8 cellular contexts compared by ENCODE assay signal in genomic region chr3:32569540-32570425, GRCh38. TPM values are rescaled to one million over a fixed set of nuclear protein-coding genes. Genes with fewer than 3 reads are reported as not detected.
DNase-seq lines count a peak whose midpoint lies in the region; ATAC-seq and TF ChIP-seq lines count a peak whose summit lies in the region.

No MANE protein-coding gene starts in this region.

- peaks cover 0 to 2% of the 10 kb centered on the region in 2 donors for H3K36me3 Mint-ChIP-seq in activated T-cell treated with anti-CD3 and anti-CD28 coated beads, Interleukin-2, amount 50 U/mL, for 72 hours (ENCODE audit: insufficient read depth in 2 of 2)
- peaks cover 0 to 13% (median 0%) of the 10 kb centered on the region in 3 donors for H3K36me3 Mint-ChIP-seq in naive thymus-derived CD8-positive, alpha-beta T cell

- H3K27ac Mint-ChIP-seq in activated T-cell treated with anti-CD3 and anti-CD28 coated beads, Interleukin-2, amount 50 U/mL, for 72 hours = peak overlapping the region; percentile 95
- peak overlapping the region; percentile 39 to 92 (median 84) for H3K27ac Mint-ChIP-seq in naive thymus-derived CD8-positive, alpha-beta T cell
- peak overlapping the region; percentile 42 to 73 for H3K27ac Mint-ChIP-seq in stimulated activated naive CD8-positive, alpha-beta T cell treated with anti-CD3 and anti-CD28 coated beads, Interleukin-15, amount 100 ng/mL, for 72 hours

- no peak for DNase-seq in AG04449 (ENCODE audit: low read depth, low spot score)
- DNase-seq in NCI-H526 (lab: John Stamatoyannopoulos, UW) = peak; percentile 34 to 79
- peak; percentile 45 to 61 for DNase-seq in activated T-cell treated with anti-CD3 and anti-CD28 coated beads, Interleukin-2, amount 50 U/mL, for 72 hours
- peak; percentile 41 for DNase-seq in fibroblast of peridontal ligament (ENCODE audit: extremely low read depth)
- peak in 6 of 10 donors; percentile 10 to 64 (median 28) for DNase-seq in naive thymus-derived CD8-positive, alpha-beta T cell
- DNase-seq in stimulated activated naive CD8-positive, alpha-beta T cell treated with anti-CD3 and anti-CD28 coated beads, Interleukin-15, amount 100 ng/mL, for 72 hours = peak in 1 of 2 donors; percentile 5

- TF ChIP-seq CTCF in AG04449 (IDR thresholded peaks at IDR 0.05; ENCODE audit: insufficient read depth, low read length, missing control alignments) = no peak

- H3K9me3 Mint-ChIP-seq in activated T-cell treated with anti-CD3 and anti-CD28 coated beads, Interleukin-2, amount 50 U/mL, for 72 hours = no peaks in the 10 kb centered on the region
- no peaks in the 10 kb centered on the region for H3K9me3 Mint-ChIP-seq in naive thymus-derived CD8-positive, alpha-beta T cell
- H3K9me3 Mint-ChIP-seq in stimulated activated naive CD8-positive, alpha-beta T cell treated with anti-CD3 and anti-CD28 coated beads, Interleukin-15, amount 100 ng/mL, for 72 hours = no peaks in the 10 kb centered on the region

- CTCF ChIA-PET in AG04449 (lab: Yijun Ruan, JAX) = interaction anchor here (1.0 to 1.1 kb wide), 2 partner anchors 10 to 59 kb away, joined by 4 read pairs; no protein-coding TSS in a partner anchor

- ATAC-seq in GM18511 (IDR thresholded peaks at IDR 0.05; ENCODE audit: unreplicated experiment) = peak; percentile 61
- peak; percentile 51 for ATAC-seq in HG03025 (IDR thresholded peaks at IDR 0.05; ENCODE audit: low FRiP score, unreplicated experiment)
- ATAC-seq in activated T-cell treated with anti-CD3 and anti-CD28 coated beads, Interleukin-2, amount 50 U/mL, for 72 hours (replicated peaks in 1 of 2) = peak; percentile 43 to 55
- ATAC-seq in naive thymus-derived CD8-positive, alpha-beta T cell = peak; percentile 23 to 37
- ATAC-seq in stimulated activated naive CD8-positive, alpha-beta T cell treated with anti-CD3 and anti-CD28 coated beads, Interleukin-15, amount 100 ng/mL, for 72 hours = peak; percentile 57

- H3K4me1 Mint-ChIP-seq in activated T-cell treated with anti-CD3 and anti-CD28 coated beads, Interleukin-2, amount 50 U/mL, for 72 hours (ENCODE audit: low read depth) = peaks cover 36% of the 10 kb centered on the region
- peaks cover 10 to 40% (median 34%) of the 10 kb centered on the region in 4 donors for H3K4me1 Mint-ChIP-seq in naive thymus-derived CD8-positive, alpha-beta T cell
- peaks cover 10% of the 10 kb centered on the region for H3K4me1 Mint-ChIP-seq in stimulated activated naive CD8-positive, alpha-beta T cell treated with anti-CD3 and anti-CD28 coated beads, Interleukin-15, amount 100 ng/mL, for 72 hours

- H3K4me3 Mint-ChIP-seq in activated T-cell treated with anti-CD3 and anti-CD28 coated beads, Interleukin-2, amount 50 U/mL, for 72 hours = peak overlapping the region; percentile 89 to 98
- peak overlapping the region; percentile 81 to 96 (median 90) for H3K4me3 Mint-ChIP-seq in naive thymus-derived CD8-positive, alpha-beta T cell
- H3K4me3 Mint-ChIP-seq in stimulated activated naive CD8-positive, alpha-beta T cell treated with anti-CD3 and anti-CD28 coated beads, Interleukin-15, amount 100 ng/mL, for 72 hours = peak overlapping the region; percentile 87 to 92

- no peaks in the 10 kb centered on the region for H3K27me3 Mint-ChIP-seq in activated T-cell treated with anti-CD3 and anti-CD28 coated beads, Interleukin-2, amount 50 U/mL, for 72 hours (ENCODE audit: low read depth)
- H3K27me3 Mint-ChIP-seq in naive thymus-derived CD8-positive, alpha-beta T cell = no peaks in the 10 kb centered on the region
- no peaks in the 10 kb centered on the region for H3K27me3 Mint-ChIP-seq in stimulated activated naive CD8-positive, alpha-beta T cell treated with anti-CD3 and anti-CD28 coated beads, Interleukin-15, amount 100 ng/mL, for 72 hours

- POLR2A ChIA-PET in AG04449 (lab: Yijun Ruan, JAX) = interaction anchor here (0.6 to 1.1 kb wide), 3 partner anchors 12 to 102 kb away, joined by 3 read pairs; no protein-coding TSS in a partner anchor
- POLR2A ChIA-PET in naive thymus-derived CD8-positive, alpha-beta T cell (lab: Charles Lee) = interaction anchor here (0.5 to 1.8 kb wide), 7 partner anchors 10 to 1301 kb away, joined by 3 to 10 read pairs (median 3); partner anchors contain the start of gene CNOT10

- peak overlapping the region; percentile 96 for H3K4me3 ChIP-seq in AG04449 (ENCODE audit: low read depth, low read length)

RNA-seq across cellular contexts. Expression of gene DYNC1LI1, which starts 0.9 kb away (rescaled TPM):
- total RNA-seq in activated T-cell treated with anti-CD3 and anti-CD28 coated beads, Interleukin-2, amount 50 U/mL, for 72 hours = 10 to 100 TPM; 31.1 to 34.5 TPM
- total RNA-seq in naive thymus-derived CD8-positive, alpha-beta T cell = 10 to 100 TPM; 32.4 to 34.0 TPM
- polyA plus RNA-seq in naive thymus-derived CD8-positive, alpha-beta T cell = 10 to 100 TPM; 14.7 to 22.7 (median 19.3) TPM
